23 cellular contexts compared by ENCODE assay signal in genomic region chr13:81988542-81988941, GRCh38.
"Had no signal": no experiment of that assay in that cellular context is flagged by ENCODE, and none has a peak within 500 bp of the region (broad histone marks: within the 10 kb centered on the region; RNA-seq: fewer than 3 reads in every experiment).

No MANE protein-coding gene starts in this region.

- H3K36me3 Mint-ChIP-seq: immature natural killer cell, memory B cell, naive B cell had no signal

- DNase-seq: cortex of kidney; dorsolateral prefrontal cortex; effector CD8-positive, alpha-beta T cell; esophagus squamous epithelium; foreskin fibroblast; immature natural killer cell; left ventricle myocardium inferior; lower lobe of right lung; naive B cell; psoas muscle; sigmoid colon; stimulated activated CD4-positive, alpha-beta T cell treated with anti-CD3 and anti-CD28 coated beads, Interleukin-12 subunit alpha, Interleukin-12 subunit beta, amount 100 ng/mL, for 4 hours; stimulated activated naive CD8-positive, alpha-beta T cell treated with anti-CD3 and anti-CD28 coated beads, Interleukin-15, Interleukin-2, amounts not matched to agents 100 U/mL and 50 U/mL, for 24 hours; thyroid gland; upper lobe of right lung had no signal

- H3K4me1 ChIP-seq: esophagus squamous epithelium, gastroesophageal sphincter, left ventricle myocardium inferior, lower lobe of right lung, psoas muscle, right atrium auricular region, sigmoid colon, suprapubic skin, thyroid gland, upper lobe of right lung, vagina had no signal

- H3K9me3 ChIP-seq: esophagus squamous epithelium, gastroesophageal sphincter, lower lobe of right lung, psoas muscle, right atrium auricular region, sigmoid colon, suprapubic skin, thyroid gland, upper lobe of right lung, vagina had no signal

- H3K36me3 ChIP-seq: esophagus squamous epithelium, gastroesophageal sphincter, left ventricle myocardium inferior, lower lobe of right lung, neutrophil, right atrium auricular region, sigmoid colon, suprapubic skin, thyroid gland, upper lobe of right lung, vagina had no signal

- H3K27me3 Mint-ChIP-seq: memory B cell, naive B cell had no signal

- H3K9me3 Mint-ChIP-seq: nephron had no signal

- H3K4me1 Mint-ChIP-seq: immature natural killer cell, memory B cell, naive B cell had no signal

- H3K27ac Mint-ChIP-seq: immature natural killer cell, memory B cell, naive B cell had no signal

- H3K4me3 Mint-ChIP-seq: immature natural killer cell, memory B cell, naive B cell, nephron had no signal

- H3K27ac ChIP-seq: dorsolateral prefrontal cortex, esophagus squamous epithelium, gastroesophageal sphincter, left ventricle myocardium inferior, lower lobe of right lung, neutrophil, psoas muscle, right atrium auricular region, sigmoid colon, skin epidermis, suprapubic skin, thyroid gland, vagina had no signal

- H3K27me3 ChIP-seq: dorsolateral prefrontal cortex, esophagus squamous epithelium, gastroesophageal sphincter, neutrophil, right atrium auricular region, sigmoid colon, suprapubic skin, thyroid gland, upper lobe of right lung, vagina had no signal

- H3K4me3 ChIP-seq: dorsolateral prefrontal cortex, esophagus squamous epithelium, gastroesophageal sphincter, left ventricle myocardium inferior, lower lobe of right lung, psoas muscle, right atrium auricular region, sigmoid colon, skin epidermis, suprapubic skin, thyroid gland, upper lobe of right lung, vagina had no signal

- ATAC-seq: gastroesophageal sphincter; psoas muscle; stimulated activated naive CD8-positive, alpha-beta T cell treated with anti-CD3 and anti-CD28 coated beads, Interleukin-15, Interleukin-2, amounts not matched to agents 100 U/mL and 50 U/mL, for 24 hours had no signal
